In genomic region chr13:47433461-47434005, GRCh38 we compare ENCODE assay signal across 1 cellular context.
TF ChIP-seq lines count a peak whose summit lies in the region.

No MANE protein-coding gene starts in this region.

TF ChIP-seq in K562, 482 proteins besides CTCF, POLR2A, EP300 and RAD21 (continued from another document):
- TF ChIP-seq AFF4 (CRISPR knock-in tag; IDR thresholded peaks at IDR 0.05), result no peak
- peak; percentile 27 for TF ChIP-seq MAFG (tag; conservative IDR thresholded peaks at IDR 0.05)
- peak; percentile 27; the same call in 1 of the 2 replicates for TF ChIP-seq C11orf30 (IDR thresholded peaks at IDR 0.05; ENCODE audit: low read depth)
- TF ChIP-seq MAFK (IDR thresholded peaks at IDR 0.05; ENCODE audit: low read length), result 0 out of 2 replicates have a peak, but pooled peaks have one; percentile 11
